In the genomic region with DNA sequence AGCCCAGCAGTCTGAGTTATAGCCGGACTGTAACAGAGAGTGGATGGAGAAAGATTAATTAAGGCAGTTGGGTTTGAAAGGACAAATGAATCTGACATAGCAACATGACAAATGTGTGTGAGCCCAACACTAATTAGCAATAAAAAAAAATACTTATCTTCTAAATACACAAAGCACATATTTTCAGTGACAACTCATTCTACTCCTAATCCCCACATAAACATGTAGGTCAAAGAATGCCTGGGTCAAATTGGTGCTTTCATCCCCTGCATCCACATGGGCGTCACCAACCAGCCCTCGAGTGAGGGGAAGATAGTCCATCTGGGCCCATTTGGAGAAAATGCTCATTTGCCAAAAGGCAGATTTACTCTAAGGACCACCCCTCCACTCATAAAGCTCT, we compare ENCODE assay signal across 16 cellular contexts.
DNase-seq lines count a peak whose midpoint lies in the region; ATAC-seq and TF ChIP-seq lines count a peak whose summit lies in the region.
"Had no signal": no experiment of that assay in that cellular context is flagged by ENCODE, and none has a peak within 500 bp of the region (broad histone marks: within the 10 kb centered on the region; RNA-seq: fewer than 3 reads in every experiment).

No MANE protein-coding gene starts in this region.

- H3K36me3 Mint-ChIP-seq in progenitor cell of endocrine pancreas (ENCODE audit: insufficient read depth), result no peaks in the 10 kb centered on the region

- DNase-seq in GM04503 (ENCODE audit: low read depth) (peak; percentile 71), M059J (ENCODE audit: low read depth) (peak; percentile 88), epithelial cell of esophagus (ENCODE audit: low read depth) (peak; percentile 38), progenitor cell of endocrine pancreas (ENCODE audit: low spot score, unreplicated experiment) (no peak), NCI-H146 treated with DMSO at 0.1 percent for 48 hours (lab: John Stamatoyannopoulos, UW; ENCODE audit: unreplicated experiment) (no peak)
- DNase-seq: activated CD4-positive, alpha-beta T cell treated with anti-CD3 and anti-CD28 coated beads for 1 hour; activated gamma-delta T cell; aorta; dermis blood vessel endothelial cell; DMS53; NCI-H1105; NCI-H2227 treated with DMSO at 0.1 percent for 48 hours; substantia nigra had no signal

- no peak overlapping the region for H3K4me3 Mint-ChIP-seq in progenitor cell of endocrine pancreas (ENCODE audit: low read depth)

- peaks cover 18% of the 10 kb centered on the region for H3K27me3 Mint-ChIP-seq in progenitor cell of endocrine pancreas

- H3K9me3 Mint-ChIP-seq in progenitor cell of endocrine pancreas (ENCODE audit: low read depth), result no peaks in the 10 kb centered on the region

- TF ChIP-seq CTCF in epithelial cell of esophagus (IDR thresholded peaks at IDR 0.05; ENCODE audit: insufficient read depth, low read depth, low read length, missing control alignments) (no peak), progenitor cell of endocrine pancreas (IDR thresholded peaks at IDR 0.05; ENCODE audit: unreplicated experiment) (no peak)

- no peak overlapping the region for H3K4me3 ChIP-seq in epithelial cell of esophagus (ENCODE audit: low read length)
- H3K4me3 ChIP-seq: SJCRH30 had no signal

- no peak for ATAC-seq in HG02571 (IDR thresholded peaks at IDR 0.05; ENCODE audit: unreplicated experiment)
- no peak for ATAC-seq in HG03175 (IDR thresholded peaks at IDR 0.05; ENCODE audit: unreplicated experiment)

- peak overlapping the region; percentile 85 for H3K27ac Mint-ChIP-seq in progenitor cell of endocrine pancreas

- H3K4me1 Mint-ChIP-seq in progenitor cell of endocrine pancreas (ENCODE audit: low read depth), result peaks cover 19% of the 10 kb centered on the region

Comparison
In these comparisons a context has a peak if more than half of its experiments do, and no peak if none do; other contexts are left out.
1. DNase-seq: peak in GM04503 (single experiment), M059J (single experiment) and epithelial cell of esophagus (single experiment); none in progenitor cell of endocrine pancreas (single experiment) and NCI-H146 treated with DMSO at 0.1 percent for 48 hours (single experiment).